16 cellular contexts compared by ENCODE assay signal in the genomic region with DNA sequence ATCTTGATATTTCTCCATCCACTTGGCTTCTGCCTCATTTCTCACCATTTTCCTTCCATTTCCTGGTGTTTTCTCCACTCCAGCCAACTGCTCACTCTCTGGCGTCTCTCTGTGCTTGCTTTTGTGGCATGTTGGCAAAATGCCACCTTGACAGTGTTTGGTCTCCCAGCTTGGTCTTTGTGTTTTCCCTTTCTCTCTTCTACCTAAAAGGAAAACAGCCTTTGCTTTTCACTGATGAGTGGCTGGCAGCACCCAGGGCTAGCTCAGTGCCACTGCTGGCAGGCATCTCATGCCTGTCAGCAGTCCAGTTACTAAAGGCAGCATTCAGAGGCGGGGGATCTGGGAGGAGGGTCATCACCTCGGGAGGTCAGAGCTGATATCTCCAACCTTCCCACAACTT. TPM values are rescaled to one million over a fixed set of nuclear protein-coding genes. Genes with fewer than 3 reads are reported as not detected.
A peak's percentile ranks its signal among the peaks of the same experiment; 100 is the strongest.
DNase-seq lines count a peak whose midpoint lies in the region; ATAC-seq and TF ChIP-seq lines count a peak whose summit lies in the region.
"Had no signal": no experiment of that assay in that cellular context is flagged by ENCODE, and none has a peak within 500 bp of the region (broad histone marks: within the 10 kb centered on the region; RNA-seq: fewer than 3 reads in every experiment).

No MANE protein-coding gene starts in this region.

- DNase-seq in NCI-H1436 (lab: John Stamatoyannopoulos, UW) (peak; percentile 9), NCI-H1436 treated with DMSO at 0.1 percent for 48 hours (lab: John Stamatoyannopoulos, UW) (no peak), NCI-H2196 (lab: John Stamatoyannopoulos, UW; ENCODE audit: unreplicated experiment) (peak; percentile 69), dorsolateral prefrontal cortex (peak in 7 of 10 donors; percentile 6 to 52 (median 40)), NCI-H2171 (lab: John Stamatoyannopoulos, UW) (no peak), NCI-H82 treated with DMSO at 0.1 percent for 48 hours (lab: John Stamatoyannopoulos, UW; ENCODE audit: unreplicated experiment) (no peak)
- DNase-seq: activated CD4-positive, alpha-beta T cell treated with anti-CD3 and anti-CD28 coated beads for 36 hours; CD4-positive, alpha-beta memory T cell; colonic mucosa; KG1; NCI-H526; T-helper 2 cell had no signal

- ATAC-seq in GM21423 (IDR thresholded peaks at IDR 0.05; ENCODE audit: unreplicated experiment), result no peak
- ATAC-seq: activated CD4-positive, alpha-beta T cell treated with anti-CD3 and anti-CD28 coated beads for 36 hours had no signal

- TF ChIP-seq CTCF in dorsolateral prefrontal cortex (IDR thresholded peaks at IDR 0.05 in 54 of 56, conservative IDR thresholded peaks at IDR 0.05 in 2 of 56; ENCODE audit: low read depth in 1 of 56, partially characterized antibody in 56 of 56), result no peak

- intact Hi-C loops in dorsolateral prefrontal cortex (cut with DNase I), result no loop called here

- peaks cover 0 to 7% of the 10 kb centered on the region in 2 donors for H3K9me3 ChIP-seq in stomach smooth muscle (ENCODE audit: control insufficient read depth in 2 of 2, low read length in 2 of 2)
- H3K9me3 ChIP-seq: colonic mucosa had no signal

- H3K4me1 ChIP-seq in stomach smooth muscle (ENCODE audit: control insufficient read depth, insufficient read depth, low read length), result peaks cover 27% of the 10 kb centered on the region
- H3K4me1 ChIP-seq: colonic mucosa had no signal

- peak overlapping the region in 4 of 59 donors; percentile 9 to 37 (median 22) for H3K27ac ChIP-seq in dorsolateral prefrontal cortex
- H3K27ac ChIP-seq in stomach smooth muscle (ENCODE audit: low read length), result peak overlapping the region; percentile 49
- H3K27ac ChIP-seq: colonic mucosa had no signal

- no peaks in the 10 kb centered on the region for H3K36me3 ChIP-seq in stomach smooth muscle (ENCODE audit: control insufficient read depth in 2 of 2, insufficient read depth in 2 of 2, low read length in 2 of 2)
- H3K36me3 ChIP-seq: colonic mucosa had no signal

- H3K27me3 ChIP-seq in dorsolateral prefrontal cortex (peaks cover 0 to 20% (median 0%) of the 10 kb centered on the region in 45 donors), stomach smooth muscle (ENCODE audit: control insufficient read depth in 1 of 2, insufficient read depth in 2 of 2, low read length in 2 of 2) (no peaks in the 10 kb centered on the region)
- H3K27me3 ChIP-seq: colonic mucosa had no signal

- H3K4me3 ChIP-seq in dorsolateral prefrontal cortex (no peak overlapping the region), stomach smooth muscle (ENCODE audit: low read length in 2 of 2) (peak overlapping the region in 1 of 2 donors; percentile 35)
- H3K4me3 ChIP-seq: colonic mucosa, lung had no signal

- no peak overlapping the region for H3K9ac ChIP-seq in stomach smooth muscle (ENCODE audit: low read length in 2 of 2)

RNA-seq across cellular contexts. Expression of a gene that starts 55.3 kb away (rescaled TPM):
- total RNA-seq in dorsolateral prefrontal cortex, result 10 to 100 TPM; 14.1 to 35.2 (median 22.3) TPM
- total RNA-seq: A172; activated CD4-positive, alpha-beta T cell treated with anti-CD3 and anti-CD28 coated beads for 36 hours; CD4-positive, alpha-beta memory T cell had no signal

Comparison
In these comparisons a context has a peak if more than half of its experiments do, and no peak if none do; other contexts are left out.
1. DNase-seq: peak in NCI-H1436 (single experiment), NCI-H2196 (single experiment) and dorsolateral prefrontal cortex (7 of 10); none in NCI-H1436 treated with DMSO at 0.1 percent for 48 hours (single experiment), NCI-H2171 (single experiment) and NCI-H82 treated with DMSO at 0.1 percent for 48 hours (single experiment).